Comparison of ENCODE assay signal across 13 cellular contexts in the genomic region with DNA sequence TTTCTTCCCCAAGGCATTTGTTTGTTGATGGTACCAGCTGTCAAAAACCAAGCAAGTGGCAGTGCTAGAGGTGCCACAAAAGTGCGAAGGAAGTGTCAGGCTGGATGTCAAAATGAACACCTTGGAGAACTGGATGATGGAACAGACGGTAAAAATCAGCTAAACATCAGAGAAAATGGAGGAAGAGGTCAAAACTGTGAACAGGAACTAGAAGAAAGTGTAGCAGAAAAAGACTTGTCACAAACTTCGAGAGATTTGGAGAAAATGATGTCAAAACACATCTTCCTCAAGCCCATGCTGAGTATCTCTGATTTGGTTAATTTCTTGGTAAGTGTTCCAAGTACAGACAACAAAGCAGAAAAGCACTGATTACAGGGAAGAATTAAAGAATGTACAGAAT. TPM values are rescaled to one million over a fixed set of nuclear protein-coding genes. Genes with fewer than 3 reads are reported as not detected.
DNase-seq lines count a peak whose midpoint lies in the region; ATAC-seq and TF ChIP-seq lines count a peak whose summit lies in the region.
"Had no signal": no experiment of that assay in that cellular context is flagged by ENCODE, and none has a peak within 500 bp of the region (broad histone marks: within the 10 kb centered on the region; RNA-seq: fewer than 3 reads in every experiment).

No MANE protein-coding gene starts in this region.

- H3K27ac ChIP-seq in BLaER1 (no peak overlapping the region), OCI-LY1 (ENCODE audit: low read depth, low read length, poor library complexity, severe bottlenecking) (peak overlapping the region; percentile 100), iPS-18a (ENCODE audit: low read length) (no peak overlapping the region)
- H3K27ac ChIP-seq: epithelial cell of prostate, SK-N-MC had no signal

- H3K4me3 Mint-ChIP-seq in Calu3 (ENCODE audit: low read depth, unreplicated experiment) = no peak overlapping the region

- no peaks in the 10 kb centered on the region for H3K27me3 Mint-ChIP-seq in Calu3 (ENCODE audit: unreplicated experiment)

- H3K4me1 ChIP-seq in BLaER1 (peaks cover 48% of the 10 kb centered on the region), OCI-LY1 (ENCODE audit: insufficient read depth, low read length, severe bottlenecking) (peaks cover 91% of the 10 kb centered on the region), iPS-18a (ENCODE audit: control insufficient read depth, low read depth, low read length) (peaks cover 21% of the 10 kb centered on the region)

- H3K9me3 ChIP-seq in BLaER1 (no peaks in the 10 kb centered on the region), OCI-LY1 (ENCODE audit: low read length) (no peaks in the 10 kb centered on the region), iPS-18a (ENCODE audit: control insufficient read depth, low read depth, low read length) (no peaks in the 10 kb centered on the region)

- H3K27me3 ChIP-seq in BLaER1 (no peaks in the 10 kb centered on the region), OCI-LY1 (ENCODE audit: insufficient read depth, low read length) (no peaks in the 10 kb centered on the region), iPS-18a (ENCODE audit: control insufficient read depth, insufficient read depth, low read length) (no peaks in the 10 kb centered on the region)

- H3K36me3 ChIP-seq in BLaER1 = no peaks in the 10 kb centered on the region
- H3K36me3 ChIP-seq in OCI-LY1 (ENCODE audit: insufficient read depth, low read length) = peaks cover 20% of the 10 kb centered on the region
- H3K36me3 ChIP-seq in iPS-18a (ENCODE audit: control insufficient read depth, low read depth, low read length) = no peaks in the 10 kb centered on the region

- no peaks in the 10 kb centered on the region for H4K20me1 ChIP-seq in BLaER1
- H4K20me1 ChIP-seq in OCI-LY1 (ENCODE audit: insufficient read depth, low read length) = no peaks in the 10 kb centered on the region

- no peak for ATAC-seq in HG03039 (IDR thresholded peaks at IDR 0.05; ENCODE audit: unreplicated experiment)

- intact Hi-C loops in Calu3 (cut with micrococcal nuclease; ENCODE audit: unreplicated experiment) = no loop called here

- H2AFZ ChIP-seq in OCI-LY1 (ENCODE audit: low read length) = no peak overlapping the region

- BruUV-seq in Calu3 (replicated peaks; lab: Mats Ljungman, UMichigan) = no TSS peak

- H3K4me2 ChIP-seq in BLaER1 (peak overlapping the region; percentile 63), OCI-LY1 (ENCODE audit: low read length) (peak overlapping the region; percentile 93)
- H3K4me2 ChIP-seq: smooth muscle cell had no signal

- H3K9me2 ChIP-seq in OCI-LY1 (ENCODE audit: low read depth, low read length) = no peaks in the 10 kb centered on the region

- TF ChIP-seq CTCF in GM12875 (IDR thresholded peaks at IDR 0.05; ENCODE audit: borderline replicate concordance, insufficient read depth, low read depth, low read length) (no peak), OCI-LY1 (IDR thresholded peaks at IDR 0.05; ENCODE audit: low read length) (no peak), Calu3 (IDR thresholded peaks at IDR 0.05; ENCODE audit: unreplicated experiment) (no peak)

- no peak for DNase-seq in cortex of kidney (lab: John Stamatoyannopoulos, UW)
- no peak for DNase-seq in globus pallidus (ENCODE audit: low spot score)
- no peak for DNase-seq in Calu3
- DNase-seq: kidney glomerular epithelial cell, NCI-H1092 treated with DMSO at 0.1 percent for 48 hours had no signal

- H3K4me1 Mint-ChIP-seq in Calu3 (ENCODE audit: low read depth, unreplicated experiment) = peaks cover 12% of the 10 kb centered on the region

- no peaks in the 10 kb centered on the region for H3K9me3 Mint-ChIP-seq in Calu3 (ENCODE audit: low read depth, unreplicated experiment)

- no peak overlapping the region for H3K27ac Mint-ChIP-seq in Calu3 (ENCODE audit: unreplicated experiment)

- H3K9ac ChIP-seq in BLaER1 = no peak overlapping the region
- H3K9ac ChIP-seq in OCI-LY1 (ENCODE audit: low read length) = peak overlapping the region; percentile 88
- no peak overlapping the region for H3K9ac ChIP-seq in iPS-18a (ENCODE audit: low read length)

- H3F3A ChIP-seq in OCI-LY1 (ENCODE audit: insufficient read depth, low read length) = peaks cover 15% of the 10 kb centered on the region

- H3K4me3 ChIP-seq in BLaER1 (no peak overlapping the region), GM12875 (ENCODE audit: low read depth, low read length) (peak overlapping the region; percentile 2), OCI-LY1 (ENCODE audit: low read depth, low read length, poor library complexity, severe bottlenecking) (peak overlapping the region; percentile 73), iPS-18a (ENCODE audit: low read length) (peak overlapping the region; percentile 25)
- H3K4me3 ChIP-seq: SK-N-MC, smooth muscle cell had no signal

- CTCF ChIA-PET in Calu3 (lab: Charles Lee) = interaction anchor here (1.4 kb wide), 1 partner anchor 113 kb away, joined by 3 read pairs; no protein-coding TSS in a partner anchor

- H3K79me2 ChIP-seq in OCI-LY1 (ENCODE audit: insufficient read depth, low read length) = no peaks in the 10 kb centered on the region

- H3K36me3 Mint-ChIP-seq in Calu3 (ENCODE audit: insufficient read depth, unreplicated experiment) = peaks cover 2% of the 10 kb centered on the region

RNA-seq across cellular contexts. Expression of gene CEP68, which starts 25.3 kb away (rescaled TPM):
- total RNA-seq in Calu3 (2022) = 9.6 and 10.0 TPM in 2 replicates

RNA-seq across cellular contexts. Expression of gene SLC1A4, which starts 41.7 kb away (rescaled TPM):
- 15.4 and 22.9 TPM in 2 replicates for total RNA-seq in Calu3 (2022)
